1 cellular context compared by ENCODE assay signal in genomic region chr7:24504871-24505270, GRCh38.
TF ChIP-seq lines count a peak whose summit lies in the region.

No MANE protein-coding gene starts in this region.

TF ChIP-seq in GM23338, 12 proteins besides CTCF, POLR2A, EP300 and RAD21 (continued from another document):
- TF ChIP-seq REST (IDR thresholded peaks at IDR 0.05; ENCODE audit: unreplicated experiment), result no peak
- no peak for TF ChIP-seq EZH2 (IDR thresholded peaks at IDR 0.05; ENCODE audit: low read depth, unreplicated experiment)
- TF ChIP-seq CREB1 (CRISPR knock-in tag; IDR thresholded peaks at IDR 0.05; ENCODE audit: low read depth), result no peak
